8 cellular contexts compared by ENCODE assay signal in genomic region chr17:61411944-61412859, GRCh38. TPM values are rescaled to one million over a fixed set of nuclear protein-coding genes. Genes with fewer than 3 reads are reported as not detected.
A peak's percentile ranks its signal among the peaks of the same experiment; 100 is the strongest.
DNase-seq lines count a peak whose midpoint lies in the region; ATAC-seq and TF ChIP-seq lines count a peak whose summit lies in the region.

No MANE protein-coding gene starts in this region.

- POLR2A ChIA-PET in activated CD4-positive, alpha-beta memory T cell treated with anti-CD3 and anti-CD28 coated beads for 36 hours (lab: Charles Lee): interaction anchor here (0.6 to 1.2 kb wide), 2 partner anchors 44 to 144 kb away, joined by 3 read pairs; no protein-coding TSS in a partner anchor

- DNase-seq in AG08396 (ENCODE audit: low spot score) (peak; percentile 93), NCI-H510A treated with DMSO at 0.1 percent for 48 hours (lab: John Stamatoyannopoulos, UW) (peak; percentile 80), lung microvascular endothelial cell (ENCODE audit: low read depth in 2 of 2) (peak; percentile 73 to 78)
- peak; percentile 83 for DNase-seq in activated CD4-positive, alpha-beta memory T cell treated with anti-CD3 and anti-CD28 coated beads for 36 hours
- DNase-seq in effector CD4-positive, alpha-beta T cell: peak; percentile 65
- DNase-seq in stimulated activated CD4-positive, alpha-beta T cell treated with anti-CD3 and anti-CD28 coated beads, TNF-alpha, amount 100 ng/mL, for 4 hours (ENCODE audit: low read depth in 3 of 3): peak; percentile 61 to 72 (median 69)

- in situ Hi-C loops in GM18951 (cut with MboI; ENCODE audit: low sequenced_read_pairs, unreplicated experiment): loop anchor here (25.0 kb wide), 1 partner anchor 425 kb away; no protein-coding TSS in a partner anchor

- H3K4me1 Mint-ChIP-seq in activated CD4-positive, alpha-beta memory T cell treated with anti-CD3 and anti-CD28 coated beads for 36 hours (ENCODE audit: low read depth): peaks cover 24% of the 10 kb centered on the region

- peak; percentile 62 for ATAC-seq in HG03342 (IDR thresholded peaks at IDR 0.05; ENCODE audit: unreplicated experiment)

- TF ChIP-seq POLR2A in GM18951 (IDR thresholded peaks at IDR 0.05; ENCODE audit: extremely low read depth, insufficient read depth, insufficient read length): peak; percentile 29

- H3K9me3 Mint-ChIP-seq in activated CD4-positive, alpha-beta memory T cell treated with anti-CD3 and anti-CD28 coated beads for 36 hours: no peaks in the 10 kb centered on the region

- peak overlapping the region; percentile 65 for H3K4me3 Mint-ChIP-seq in activated CD4-positive, alpha-beta memory T cell treated with anti-CD3 and anti-CD28 coated beads for 36 hours

- CTCF ChIA-PET in activated CD4-positive, alpha-beta memory T cell treated with anti-CD3 and anti-CD28 coated beads for 36 hours (lab: Charles Lee): interaction anchor here (0.5 to 3.4 kb wide), 36 partner anchors 8 to 692 kb away, joined by 3 to 25 read pairs (median 4); partner anchors contain the start of gene TBX4

- H3K36me3 Mint-ChIP-seq in activated CD4-positive, alpha-beta memory T cell treated with anti-CD3 and anti-CD28 coated beads for 36 hours: no peaks in the 10 kb centered on the region

- no peak overlapping the region for H3K27ac Mint-ChIP-seq in activated CD4-positive, alpha-beta memory T cell treated with anti-CD3 and anti-CD28 coated beads for 36 hours

- intact Hi-C loops in activated CD4-positive, alpha-beta memory T cell treated with anti-CD3 and anti-CD28 coated beads for 36 hours (cut with micrococcal nuclease): loop anchor here (1.0 to 5.0 kb wide), 2 partner anchors 420 to 654 kb away; no protein-coding TSS in a partner anchor

- H3K27me3 Mint-ChIP-seq in activated CD4-positive, alpha-beta memory T cell treated with anti-CD3 and anti-CD28 coated beads for 36 hours: peaks cover 34% of the 10 kb centered on the region

RNA-seq across cellular contexts. Expression of gene TBX2, which starts 12.6 kb away (rescaled TPM):
- total RNA-seq in activated CD4-positive, alpha-beta memory T cell treated with anti-CD3 and anti-CD28 coated beads for 36 hours: under 1 TPM in 1 of 2 experiments, not detected in 1; 0.05 TPM
- total RNA-seq in lung microvascular endothelial cell: under 0.01 TPM in 2 replicates

RNA-seq across cellular contexts. Expression of gene TBX4, which starts 40.0 kb away (rescaled TPM):
- not detected for total RNA-seq in activated CD4-positive, alpha-beta memory T cell treated with anti-CD3 and anti-CD28 coated beads for 36 hours
- not detected in 2 replicates for total RNA-seq in lung microvascular endothelial cell

Comparison
In these comparisons a context has a peak if more than half of its experiments do, and no peak if none do; other contexts are left out.
1. Peak in every context shown above with its lines: DNase-seq and ATAC-seq.